Comparison of ENCODE assay signal across 16 cellular contexts in genomic region chr9:110077926-110078325, GRCh38.
DNase-seq lines count a peak whose midpoint lies in the region; ATAC-seq, FAIRE-seq and TF ChIP-seq lines count a peak whose summit lies in the region.
"Had no signal": no experiment of that assay in that cellular context is flagged by ENCODE, and none has a peak within 500 bp of the region (broad histone marks: within the 10 kb centered on the region; RNA-seq: fewer than 3 reads in every experiment).

No MANE protein-coding gene starts in this region.

- H3K4me3 ChIP-seq in AG10803 (ENCODE audit: low read length) (no peak overlapping the region), mucosa of descending colon (no peak overlapping the region)

- no peak overlapping the region for H3K4me3 Mint-ChIP-seq in nephron
- H3K4me3 Mint-ChIP-seq: CD4-positive, alpha-beta memory T cell had no signal

- DNase-seq in AG10803 (ENCODE audit: low read depth) (peak; percentile 76), NCI-H69 (lab: John Stamatoyannopoulos, UW) (peak; percentile 74), fibroblast of gingiva (ENCODE audit: low read depth) (peak; percentile 77), NCI-H1105 (lab: John Stamatoyannopoulos, UW) (no peak), mucosa of descending colon (no peak), H54 (ENCODE audit: insufficient read length, low spot score) (no peak)
- DNase-seq: BE2C; CD4-positive, alpha-beta memory T cell; DND-41; GDM1; NCI-H1694 treated with DMSO at 0.1 percent for 48 hours; NCI-H82; SIG-M5 had no signal

- no peak for FAIRE-seq in H54 (lab: Jason Lieb, UNC)
- FAIRE-seq: H1 had no signal

- H3K36me3 ChIP-seq in mucosa of descending colon (ENCODE audit: low read depth) = no peaks in the 10 kb centered on the region
- H3K36me3 ChIP-seq: BE2C had no signal

- H3K9me3 ChIP-seq in mucosa of descending colon = no peaks in the 10 kb centered on the region
- H3K9me3 ChIP-seq: BE2C had no signal

- TF ChIP-seq POLR2A in H54 (IDR thresholded peaks at IDR 0.05; ENCODE audit: low read depth, low read length) = no peak

- intact Hi-C loops in mucosa of descending colon (cut with DNase I, micrococcal nuclease) = no loop called here

- ATAC-seq in HG02571 (IDR thresholded peaks at IDR 0.05; ENCODE audit: unreplicated experiment) (no peak), mucosa of descending colon (no peak)

- H3K4me1 ChIP-seq in mucosa of descending colon (ENCODE audit: low read depth) = no peaks in the 10 kb centered on the region
- H3K4me1 ChIP-seq: BE2C had no signal

- no peaks in the 10 kb centered on the region for H3K36me3 Mint-ChIP-seq in nephron (ENCODE audit: low read depth)
- H3K36me3 Mint-ChIP-seq: CD4-positive, alpha-beta memory T cell had no signal

- no peak for TF ChIP-seq CTCF in AG10803 (conservative IDR thresholded peaks at IDR 0.05; ENCODE audit: low read length)
- TF ChIP-seq CTCF in nephron (IDR thresholded peaks at IDR 0.05; ENCODE audit: unreplicated experiment in 3 of 3) = no peak
- TF ChIP-seq CTCF in mucosa of descending colon (IDR thresholded peaks at IDR 0.05) = no peak

- peaks cover 30% of the 10 kb centered on the region for H3K4me1 Mint-ChIP-seq in nephron

- H3K27ac Mint-ChIP-seq in nephron = peak overlapping the region in 2 of 3 experiments; percentile 53 to 93
- H3K27ac Mint-ChIP-seq: CD4-positive, alpha-beta memory T cell had no signal

- H3K27me3 Mint-ChIP-seq in nephron (ENCODE audit: low read depth) = no peaks in the 10 kb centered on the region
- H3K27me3 Mint-ChIP-seq: CD4-positive, alpha-beta memory T cell had no signal

- no peaks in the 10 kb centered on the region for H3K9me3 Mint-ChIP-seq in nephron
- H3K9me3 Mint-ChIP-seq: CD4-positive, alpha-beta memory T cell had no signal

Comparison
In these comparisons a context has a peak if more than half of its experiments do, and no peak if none do; other contexts are left out.
1. DNase-seq: peak in AG10803 (single experiment), NCI-H69 (single experiment) and fibroblast of gingiva (single experiment); none in NCI-H1105 (single experiment), mucosa of descending colon (0 of 3) and H54 (single experiment).